Comparison of ENCODE assay signal across 1 cellular context in the genomic region with DNA sequence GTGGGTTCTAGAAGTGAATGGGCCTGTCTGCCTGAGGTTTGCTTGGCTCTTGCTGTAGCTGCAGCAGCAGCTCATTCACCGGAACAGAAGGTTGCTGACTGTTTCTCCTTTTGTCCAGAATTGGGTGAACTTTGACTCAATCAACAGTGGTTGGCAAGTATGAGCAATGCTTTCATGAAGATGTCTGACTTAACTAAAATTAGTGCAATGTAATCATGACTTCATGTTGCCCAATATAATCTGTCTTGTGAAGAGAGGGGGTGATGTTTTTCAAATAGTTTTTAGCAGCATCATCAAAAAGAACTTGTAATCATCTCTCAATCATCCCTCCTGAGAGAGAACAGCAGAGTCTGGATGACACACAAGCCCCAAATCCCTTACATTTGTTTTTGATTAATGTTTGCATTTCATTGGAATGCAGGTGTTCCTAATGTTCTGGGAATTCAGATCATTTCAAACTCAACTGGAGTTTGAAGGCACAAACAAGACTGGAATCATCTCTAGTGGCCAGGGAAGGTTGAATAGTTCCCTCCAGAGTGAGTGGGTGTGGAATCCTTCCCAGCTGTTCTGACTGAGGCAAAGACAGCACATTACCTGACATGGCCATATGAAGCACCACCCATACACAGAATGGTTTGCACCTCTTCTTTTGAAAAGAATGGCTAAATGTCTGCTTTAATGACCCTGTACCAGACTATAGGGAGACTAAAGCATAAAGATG.
A peak's percentile ranks its signal among the peaks of the same experiment; 100 is the strongest.
TF ChIP-seq lines count a peak whose summit lies in the region.

No MANE protein-coding gene starts in this region.

TF ChIP-seq in SK-N-SH, 30 proteins besides CTCF, POLR2A, EP300 and RAD21 (continued from another document):
- TF ChIP-seq, protein P1, sequence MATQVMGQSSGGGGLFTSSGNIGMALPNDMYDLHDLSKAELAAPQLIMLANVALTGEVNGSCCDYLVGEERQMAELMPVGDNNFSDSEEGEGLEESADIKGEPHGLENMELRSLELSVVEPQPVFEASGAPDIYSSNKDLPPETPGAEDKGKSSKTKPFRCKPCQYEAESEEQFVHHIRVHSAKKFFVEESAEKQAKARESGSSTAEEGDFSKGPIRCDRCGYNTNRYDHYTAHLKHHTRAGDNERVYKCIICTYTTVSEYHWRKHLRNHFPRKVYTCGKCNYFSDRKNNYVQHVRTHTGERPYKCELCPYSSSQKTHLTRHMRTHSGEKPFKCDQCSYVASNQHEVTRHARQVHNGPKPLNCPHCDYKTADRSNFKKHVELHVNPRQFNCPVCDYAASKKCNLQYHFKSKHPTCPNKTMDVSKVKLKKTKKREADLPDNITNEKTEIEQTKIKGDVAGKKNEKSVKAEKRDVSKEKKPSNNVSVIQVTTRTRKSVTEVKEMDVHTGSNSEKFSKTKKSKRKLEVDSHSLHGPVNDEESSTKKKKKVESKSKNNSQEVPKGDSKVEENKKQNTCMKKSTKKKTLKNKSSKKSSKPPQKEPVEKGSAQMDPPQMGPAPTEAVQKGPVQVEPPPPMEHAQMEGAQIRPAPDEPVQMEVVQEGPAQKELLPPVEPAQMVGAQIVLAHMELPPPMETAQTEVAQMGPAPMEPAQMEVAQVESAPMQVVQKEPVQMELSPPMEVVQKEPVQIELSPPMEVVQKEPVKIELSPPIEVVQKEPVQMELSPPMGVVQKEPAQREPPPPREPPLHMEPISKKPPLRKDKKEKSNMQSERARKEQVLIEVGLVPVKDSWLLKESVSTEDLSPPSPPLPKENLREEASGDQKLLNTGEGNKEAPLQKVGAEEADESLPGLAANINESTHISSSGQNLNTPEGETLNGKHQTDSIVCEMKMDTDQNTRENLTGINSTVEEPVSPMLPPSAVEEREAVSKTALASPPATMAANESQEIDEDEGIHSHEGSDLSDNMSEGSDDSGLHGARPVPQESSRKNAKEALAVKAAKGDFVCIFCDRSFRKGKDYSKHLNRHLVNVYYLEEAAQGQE (IDR thresholded peaks at IDR 0.05; ENCODE audit: low read depth, low read length), result no peak
- TF ChIP-seq GABPA (IDR thresholded peaks at IDR 0.05; ENCODE audit: low read depth) (no peak), FOXJ3 (CRISPR knock-in tag; IDR thresholded peaks at IDR 0.05) (no peak)
- TF ChIP-seq, protein P2, sequence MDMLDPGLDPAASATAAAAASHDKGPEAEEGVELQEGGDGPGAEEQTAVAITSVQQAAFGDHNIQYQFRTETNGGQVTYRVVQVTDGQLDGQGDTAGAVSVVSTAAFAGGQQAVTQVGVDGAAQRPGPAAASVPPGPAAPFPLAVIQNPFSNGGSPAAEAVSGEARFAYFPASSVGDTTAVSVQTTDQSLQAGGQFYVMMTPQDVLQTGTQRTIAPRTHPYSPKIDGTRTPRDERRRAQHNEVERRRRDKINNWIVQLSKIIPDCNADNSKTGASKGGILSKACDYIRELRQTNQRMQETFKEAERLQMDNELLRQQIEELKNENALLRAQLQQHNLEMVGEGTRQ (IDR thresholded peaks at IDR 0.05; ENCODE audit: borderline replicate concordance, low read depth, low read length), result no peak
- TF ChIP-seq, protein P3, sequence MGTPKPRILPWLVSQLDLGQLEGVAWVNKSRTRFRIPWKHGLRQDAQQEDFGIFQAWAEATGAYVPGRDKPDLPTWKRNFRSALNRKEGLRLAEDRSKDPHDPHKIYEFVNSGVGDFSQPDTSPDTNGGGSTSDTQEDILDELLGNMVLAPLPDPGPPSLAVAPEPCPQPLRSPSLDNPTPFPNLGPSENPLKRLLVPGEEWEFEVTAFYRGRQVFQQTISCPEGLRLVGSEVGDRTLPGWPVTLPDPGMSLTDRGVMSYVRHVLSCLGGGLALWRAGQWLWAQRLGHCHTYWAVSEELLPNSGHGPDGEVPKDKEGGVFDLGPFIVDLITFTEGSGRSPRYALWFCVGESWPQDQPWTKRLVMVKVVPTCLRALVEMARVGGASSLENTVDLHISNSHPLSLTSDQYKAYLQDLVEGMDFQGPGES (IDR thresholded peaks at IDR 0.05; ENCODE audit: low read depth, low read length), result no peak
- TF ChIP-seq, protein P4, sequence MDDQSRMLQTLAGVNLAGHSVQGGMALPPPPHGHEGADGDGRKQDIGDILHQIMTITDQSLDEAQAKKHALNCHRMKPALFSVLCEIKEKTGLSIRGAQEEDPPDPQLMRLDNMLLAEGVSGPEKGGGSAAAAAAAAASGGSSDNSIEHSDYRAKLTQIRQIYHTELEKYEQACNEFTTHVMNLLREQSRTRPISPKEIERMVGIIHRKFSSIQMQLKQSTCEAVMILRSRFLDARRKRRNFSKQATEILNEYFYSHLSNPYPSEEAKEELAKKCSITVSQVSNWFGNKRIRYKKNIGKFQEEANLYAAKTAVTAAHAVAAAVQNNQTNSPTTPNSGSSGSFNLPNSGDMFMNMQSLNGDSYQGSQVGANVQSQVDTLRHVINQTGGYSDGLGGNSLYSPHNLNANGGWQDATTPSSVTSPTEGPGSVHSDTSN (IDR thresholded peaks at IDR 0.05), result peak; percentile 91
